1 cellular context compared by ENCODE assay signal in the genomic region with DNA sequence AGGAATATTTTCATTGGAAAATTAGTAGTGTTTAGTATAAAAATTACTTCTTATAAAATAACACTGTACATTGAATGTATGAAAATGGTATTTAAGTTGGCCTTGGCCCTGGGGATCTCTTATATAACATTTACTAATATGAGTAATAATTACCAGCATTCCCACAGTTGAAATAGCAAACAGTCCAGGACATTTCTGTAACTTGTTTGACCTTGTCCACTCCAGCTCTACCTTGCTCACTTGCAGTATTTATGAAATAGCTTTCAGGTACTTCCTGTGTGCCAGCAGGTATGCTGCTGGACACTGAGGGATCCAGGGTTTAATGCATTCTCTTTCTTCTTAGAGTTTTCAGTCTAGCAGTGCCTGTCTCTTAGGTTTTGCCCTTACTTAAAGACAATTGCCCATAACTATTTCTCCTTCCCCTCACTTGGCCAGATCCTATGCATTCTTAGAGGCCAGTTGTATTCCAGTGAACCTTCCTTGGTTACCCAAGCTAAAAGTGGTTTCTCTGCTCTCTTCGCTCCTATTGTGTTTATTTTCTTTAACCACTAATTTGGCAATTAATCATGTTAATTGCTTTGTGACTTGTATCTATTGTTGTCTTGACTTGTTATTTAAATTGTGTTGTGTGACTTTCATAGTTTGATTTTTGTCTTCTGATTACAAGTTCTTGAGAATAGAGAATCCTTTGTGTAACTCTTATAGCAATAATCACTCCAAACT.
TF ChIP-seq lines count a peak whose summit lies in the region.

No MANE protein-coding gene starts in this region.

TF ChIP-seq in HepG2, 621 proteins besides CTCF, POLR2A, EP300 and RAD21 (continued from another document and continues in another):
- TF ChIP-seq ZNF652 (CRISPR knock-in tag; IDR thresholded peaks at IDR 0.05; ENCODE audit: borderline replicate concordance, low read depth) (peak; percentile 10; the same call in 1 of the 2 replicates), DRAP1 (CRISPR knock-in tag; IDR thresholded peaks at IDR 0.05) (peak; percentile 42; the same call in 1 of the 2 replicates), ZNF552 (CRISPR knock-in tag; IDR thresholded peaks at IDR 0.05; ENCODE audit: borderline replicate concordance) (no peak), ZNF883 (CRISPR knock-in tag; IDR thresholded peaks at IDR 0.05; ENCODE audit: not compliant biosample characterization) (no peak), NKX3-1 (CRISPR knock-in tag; IDR thresholded peaks at IDR 0.05) (no peak), KDM6A (CRISPR knock-in tag; IDR thresholded peaks at IDR 0.05; ENCODE audit: low read depth) (0 out of 2 replicates have a peak, but pooled peaks have one; percentile 23), DBP (CRISPR knock-in tag; IDR thresholded peaks at IDR 0.05; ENCODE audit: not compliant biosample characterization) (no peak), ZNF839 (CRISPR knock-in tag; IDR thresholded peaks at IDR 0.05; ENCODE audit: borderline replicate concordance) (no peak), PPARG (CRISPR knock-in tag; conservative IDR thresholded peaks at IDR 0.05) (peak; percentile 48; the same call in 1 of the 2 replicates), RFXAP (CRISPR knock-in tag; IDR thresholded peaks at IDR 0.05; ENCODE audit: borderline replicate concordance) (no peak), SP2 (CRISPR knock-in tag; IDR thresholded peaks at IDR 0.05) (no peak), KLF11 (CRISPR knock-in tag; IDR thresholded peaks at IDR 0.05) (no peak), PAXIP1 (CRISPR knock-in tag; conservative IDR thresholded peaks at IDR 0.05) (peak; percentile 74), PITX1 (CRISPR knock-in tag; IDR thresholded peaks at IDR 0.05) (no peak), MIXL1 (CRISPR knock-in tag; IDR thresholded peaks at IDR 0.05) (peak; percentile 88), CAMTA2 (CRISPR knock-in tag; IDR thresholded peaks at IDR 0.05; ENCODE audit: borderline replicate concordance) (no peak), NFYB (CRISPR knock-in tag; IDR thresholded peaks at IDR 0.05) (no peak), HDAC6 (IDR thresholded peaks at IDR 0.05; ENCODE audit: low read depth, low read length) (no peak), GABPA (IDR thresholded peaks at IDR 0.05; ENCODE audit: low read depth, low read length) (no peak), GABPA (CRISPR knock-in tag; IDR thresholded peaks at IDR 0.05; ENCODE audit: low read depth) (peak; percentile 72), ZNF670 (CRISPR knock-in tag; IDR thresholded peaks at IDR 0.05; ENCODE audit: borderline replicate concordance) (peak; percentile 25; the same call in 1 of the 2 replicates), ATF2 (CRISPR knock-in tag; IDR thresholded peaks at IDR 0.05) (peak; percentile 55; the same call in 1 of the 2 replicates), ZSCAN5A (CRISPR knock-in tag; IDR thresholded peaks at IDR 0.05; ENCODE audit: borderline replicate concordance) (no peak; the same call in 1 of the 2 replicates), ZNF317 (CRISPR knock-in tag; IDR thresholded peaks at IDR 0.05) (no peak), ETV5 (CRISPR knock-in tag; IDR thresholded peaks at IDR 0.05; ENCODE audit: borderline replicate concordance) (peak; percentile 91; the same call in 1 of the 2 replicates), MEF2D (CRISPR knock-in tag; IDR thresholded peaks at IDR 0.05) (0 out of 2 replicates have a peak, but pooled peaks have one; percentile 50), GFI1 (CRISPR knock-in tag; IDR thresholded peaks at IDR 0.05; ENCODE audit: borderline replicate concordance) (no peak), FOXC1 (CRISPR knock-in tag; IDR thresholded peaks at IDR 0.05; ENCODE audit: borderline replicate concordance) (no peak), ZNF737 (CRISPR knock-in tag; IDR thresholded peaks at IDR 0.05; ENCODE audit: borderline replicate concordance) (no peak)
- TF ChIP-seq, protein P1, sequence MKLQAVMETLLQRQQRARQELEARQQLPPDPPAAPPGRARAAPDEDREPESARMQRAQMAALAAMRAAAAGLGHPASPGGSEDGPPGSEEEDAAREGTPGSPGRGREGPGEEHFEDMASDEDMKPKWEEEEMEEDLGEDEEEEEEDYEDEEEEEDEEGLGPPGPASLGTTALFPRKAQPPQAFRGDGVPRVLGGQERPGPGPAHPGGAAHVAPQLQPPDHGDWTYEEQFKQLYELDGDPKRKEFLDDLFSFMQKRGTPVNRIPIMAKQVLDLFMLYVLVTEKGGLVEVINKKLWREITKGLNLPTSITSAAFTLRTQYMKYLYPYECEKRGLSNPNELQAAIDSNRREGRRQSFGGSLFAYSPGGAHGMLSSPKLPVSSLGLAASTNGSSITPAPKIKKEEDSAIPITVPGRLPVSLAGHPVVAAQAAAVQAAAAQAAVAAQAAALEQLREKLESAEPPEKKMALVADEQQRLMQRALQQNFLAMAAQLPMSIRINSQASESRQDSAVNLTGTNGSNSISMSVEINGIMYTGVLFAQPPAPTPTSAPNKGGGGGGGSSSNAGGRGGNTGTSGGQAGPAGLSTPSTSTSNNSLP (IDR thresholded peaks at IDR 0.05; ENCODE audit: low read depth, low read length): peak; percentile 81
- TF ChIP-seq, protein P2, sequence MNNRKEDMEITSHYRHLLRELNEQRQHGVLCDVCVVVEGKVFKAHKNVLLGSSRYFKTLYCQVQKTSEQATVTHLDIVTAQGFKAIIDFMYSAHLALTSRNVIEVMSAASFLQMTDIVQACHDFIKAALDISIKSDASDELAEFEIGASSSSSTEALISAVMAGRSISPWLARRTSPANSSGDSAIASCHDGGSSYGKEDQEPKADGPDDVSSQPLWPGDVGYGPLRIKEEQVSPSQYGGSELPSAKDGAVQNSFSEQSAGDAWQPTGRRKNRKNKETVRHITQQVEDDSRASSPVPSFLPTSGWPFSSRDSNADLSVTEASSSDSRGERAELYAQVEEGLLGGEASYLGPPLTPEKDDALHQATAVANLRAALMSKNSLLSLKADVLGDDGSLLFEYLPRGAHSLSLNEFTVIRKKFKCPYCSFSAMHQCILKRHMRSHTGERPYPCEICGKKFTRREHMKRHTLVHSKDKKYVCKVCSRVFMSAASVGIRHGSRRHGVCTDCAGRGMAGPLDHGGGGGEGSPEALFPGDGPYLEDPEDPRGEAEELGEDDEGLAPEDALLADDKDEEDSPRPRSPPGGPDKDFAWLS (CRISPR knock-in tag; IDR thresholded peaks at IDR 0.05; ENCODE audit: borderline replicate concordance): no peak
- TF ChIP-seq, protein P3, sequence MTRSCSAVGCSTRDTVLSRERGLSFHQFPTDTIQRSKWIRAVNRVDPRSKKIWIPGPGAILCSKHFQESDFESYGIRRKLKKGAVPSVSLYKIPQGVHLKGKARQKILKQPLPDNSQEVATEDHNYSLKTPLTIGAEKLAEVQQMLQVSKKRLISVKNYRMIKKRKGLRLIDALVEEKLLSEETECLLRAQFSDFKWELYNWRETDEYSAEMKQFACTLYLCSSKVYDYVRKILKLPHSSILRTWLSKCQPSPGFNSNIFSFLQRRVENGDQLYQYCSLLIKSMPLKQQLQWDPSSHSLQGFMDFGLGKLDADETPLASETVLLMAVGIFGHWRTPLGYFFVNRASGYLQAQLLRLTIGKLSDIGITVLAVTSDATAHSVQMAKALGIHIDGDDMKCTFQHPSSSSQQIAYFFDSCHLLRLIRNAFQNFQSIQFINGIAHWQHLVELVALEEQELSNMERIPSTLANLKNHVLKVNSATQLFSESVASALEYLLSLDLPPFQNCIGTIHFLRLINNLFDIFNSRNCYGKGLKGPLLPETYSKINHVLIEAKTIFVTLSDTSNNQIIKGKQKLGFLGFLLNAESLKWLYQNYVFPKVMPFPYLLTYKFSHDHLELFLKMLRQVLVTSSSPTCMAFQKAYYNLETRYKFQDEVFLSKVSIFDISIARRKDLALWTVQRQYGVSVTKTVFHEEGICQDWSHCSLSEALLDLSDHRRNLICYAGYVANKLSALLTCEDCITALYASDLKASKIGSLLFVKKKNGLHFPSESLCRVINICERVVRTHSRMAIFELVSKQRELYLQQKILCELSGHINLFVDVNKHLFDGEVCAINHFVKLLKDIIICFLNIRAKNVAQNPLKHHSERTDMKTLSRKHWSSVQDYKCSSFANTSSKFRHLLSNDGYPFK (CRISPR knock-in tag; IDR thresholded peaks at IDR 0.05; ENCODE audit: borderline replicate concordance): no peak
- TF ChIP-seq, protein P4, sequence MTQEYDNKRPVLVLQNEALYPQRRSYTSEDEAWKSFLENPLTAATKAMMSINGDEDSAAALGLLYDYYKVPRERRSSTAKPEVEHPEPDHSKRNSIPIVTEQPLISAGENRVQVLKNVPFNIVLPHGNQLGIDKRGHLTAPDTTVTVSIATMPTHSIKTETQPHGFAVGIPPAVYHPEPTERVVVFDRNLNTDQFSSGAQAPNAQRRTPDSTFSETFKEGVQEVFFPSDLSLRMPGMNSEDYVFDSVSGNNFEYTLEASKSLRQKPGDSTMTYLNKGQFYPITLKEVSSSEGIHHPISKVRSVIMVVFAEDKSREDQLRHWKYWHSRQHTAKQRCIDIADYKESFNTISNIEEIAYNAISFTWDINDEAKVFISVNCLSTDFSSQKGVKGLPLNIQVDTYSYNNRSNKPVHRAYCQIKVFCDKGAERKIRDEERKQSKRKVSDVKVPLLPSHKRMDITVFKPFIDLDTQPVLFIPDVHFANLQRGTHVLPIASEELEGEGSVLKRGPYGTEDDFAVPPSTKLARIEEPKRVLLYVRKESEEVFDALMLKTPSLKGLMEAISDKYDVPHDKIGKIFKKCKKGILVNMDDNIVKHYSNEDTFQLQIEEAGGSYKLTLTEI (CRISPR knock-in tag; conservative IDR thresholded peaks at IDR 0.05): no peak
- TF ChIP-seq, protein P5, sequence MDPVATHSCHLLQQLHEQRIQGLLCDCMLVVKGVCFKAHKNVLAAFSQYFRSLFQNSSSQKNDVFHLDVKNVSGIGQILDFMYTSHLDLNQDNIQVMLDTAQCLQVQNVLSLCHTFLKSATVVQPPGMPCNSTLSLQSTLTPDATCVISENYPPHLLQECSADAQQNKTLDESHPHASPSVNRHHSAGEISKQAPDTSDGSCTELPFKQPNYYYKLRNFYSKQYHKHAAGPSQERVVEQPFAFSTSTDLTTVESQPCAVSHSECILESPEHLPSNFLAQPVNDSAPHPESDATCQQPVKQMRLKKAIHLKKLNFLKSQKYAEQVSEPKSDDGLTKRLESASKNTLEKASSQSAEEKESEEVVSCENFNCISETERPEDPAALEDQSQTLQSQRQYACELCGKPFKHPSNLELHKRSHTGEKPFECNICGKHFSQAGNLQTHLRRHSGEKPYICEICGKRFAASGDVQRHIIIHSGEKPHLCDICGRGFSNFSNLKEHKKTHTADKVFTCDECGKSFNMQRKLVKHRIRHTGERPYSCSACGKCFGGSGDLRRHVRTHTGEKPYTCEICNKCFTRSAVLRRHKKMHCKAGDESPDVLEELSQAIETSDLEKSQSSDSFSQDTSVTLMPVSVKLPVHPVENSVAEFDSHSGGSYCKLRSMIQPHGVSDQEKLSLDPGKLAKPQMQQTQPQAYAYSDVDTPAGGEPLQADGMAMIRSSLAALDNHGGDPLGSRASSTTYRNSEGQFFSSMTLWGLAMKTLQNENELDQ (CRISPR knock-in tag; IDR thresholded peaks at IDR 0.05; ENCODE audit: borderline replicate concordance): no peak
